ENCODE assay signal across 9 cellular contexts in genomic region chr1:156480411-156481192, GRCh38. TPM values are rescaled to one million over a fixed set of nuclear protein-coding genes. Genes with fewer than 3 reads are reported as not detected.
DNase-seq lines count a peak whose midpoint lies in the region; ATAC-seq and TF ChIP-seq lines count a peak whose summit lies in the region.
"Had no signal": no experiment of that assay in that cellular context is flagged by ENCODE, and none has a peak within 500 bp of the region (broad histone marks: within the 10 kb centered on the region; RNA-seq: fewer than 3 reads in every experiment).

No MANE protein-coding gene starts in this region.

- H3K9ac ChIP-seq in Karpas-422 (ENCODE audit: low read length): peak overlapping the region; percentile 63

- H2AFZ ChIP-seq in Karpas-422 (ENCODE audit: low read length): no peak overlapping the region

- TF ChIP-seq CTCF in GM12873 (IDR thresholded peaks at IDR 0.05; ENCODE audit: insufficient read depth, low read depth, low read length, missing control alignments) (peak; percentile 92), mucosa of descending colon (IDR thresholded peaks at IDR 0.05) (peak; percentile 38)

- H3K4me2 ChIP-seq in Karpas-422 (ENCODE audit: low read depth, low read length, poor library complexity, severe bottlenecking): peak overlapping the region; percentile 57

- H3K9me3 Mint-ChIP-seq in stimulated activated effector memory CD8-positive, alpha-beta T cell treated with anti-CD3 and anti-CD28 coated beads, Interleukin-12 subunit alpha, Interleukin-12 subunit beta, amount 100 ng/mL, for 72 hours: no peaks in the 10 kb centered on the region

- peak; percentile 93 for DNase-seq in Karpas-422
- DNase-seq in activated CD4-positive, alpha-beta T cell treated with anti-CD3 and anti-CD28 coated beads, Interleukin-2, amount 50 U/mL, for 24 hours (ENCODE audit: low read depth in 1 of 2, low spot score in 1 of 2): peak; percentile 46 to 70
- DNase-seq in dermis blood vessel endothelial cell: peak; percentile 78
- DNase-seq in mucosa of descending colon: peak; percentile 60 to 80 (median 68)
- peak; percentile 69 to 87 for DNase-seq in stimulated activated effector memory CD8-positive, alpha-beta T cell treated with anti-CD3 and anti-CD28 coated beads, Interleukin-12 subunit alpha, Interleukin-12 subunit beta, amount 100 ng/mL, for 72 hours (ENCODE audit: low spot score in 2 of 2)

- peaks cover 56% of the 10 kb centered on the region for H3K4me1 ChIP-seq in Karpas-422 (ENCODE audit: low read length)
- no peaks in the 10 kb centered on the region for H3K4me1 ChIP-seq in mucosa of descending colon (ENCODE audit: low read depth)

- no peaks in the 10 kb centered on the region for H3K9me2 ChIP-seq in Karpas-422 (replicated peaks; ENCODE audit: insufficient read depth, low read length)

- intact Hi-C loops in mucosa of descending colon (cut with DNase I, micrococcal nuclease): loop anchor here in 1 of 2 donors (10.0 kb wide), 1 partner anchor 124 kb away; the partner anchor contains the start of gene GPATCH4

- H3K27me3 ChIP-seq in Karpas-422 (ENCODE audit: low read length): no peaks in the 10 kb centered on the region

- H3K36me3 ChIP-seq in Karpas-422 (ENCODE audit: insufficient read depth, low read length): peaks cover 34% of the 10 kb centered on the region
- H3K36me3 ChIP-seq in mucosa of descending colon (ENCODE audit: low read depth): peaks cover 16% of the 10 kb centered on the region

- H3K27ac Mint-ChIP-seq in stimulated activated effector memory CD8-positive, alpha-beta T cell treated with anti-CD3 and anti-CD28 coated beads, Interleukin-12 subunit alpha, Interleukin-12 subunit beta, amount 100 ng/mL, for 72 hours: peak overlapping the region; percentile 95

- H3K36me3 Mint-ChIP-seq in stimulated activated effector memory CD8-positive, alpha-beta T cell treated with anti-CD3 and anti-CD28 coated beads, Interleukin-12 subunit alpha, Interleukin-12 subunit beta, amount 100 ng/mL, for 72 hours: peaks cover 74% of the 10 kb centered on the region

- H3K4me3 Mint-ChIP-seq in stimulated activated effector memory CD8-positive, alpha-beta T cell treated with anti-CD3 and anti-CD28 coated beads, Interleukin-12 subunit alpha, Interleukin-12 subunit beta, amount 100 ng/mL, for 72 hours: peak overlapping the region; percentile 48

- peak overlapping the region; percentile 90 for H3K27ac ChIP-seq in Karpas-422 (ENCODE audit: low read length)
- H3K27ac ChIP-seq: SK-N-MC had no signal

- peaks cover 86% of the 10 kb centered on the region for H3K4me1 Mint-ChIP-seq in stimulated activated effector memory CD8-positive, alpha-beta T cell treated with anti-CD3 and anti-CD28 coated beads, Interleukin-12 subunit alpha, Interleukin-12 subunit beta, amount 100 ng/mL, for 72 hours

- H3K9me3 ChIP-seq in Karpas-422 (ENCODE audit: low read length) (no peaks in the 10 kb centered on the region), mucosa of descending colon (no peaks in the 10 kb centered on the region)

- peaks cover 4% of the 10 kb centered on the region; the same call in 1 of the 2 replicates for H4K20me1 ChIP-seq in Karpas-422 (ENCODE audit: insufficient read depth, low read depth, low read length)

- H3K4me3 ChIP-seq in Karpas-422 (ENCODE audit: low read length): peak overlapping the region; percentile 41; the same call in 1 of the 2 replicates
- no peak overlapping the region for H3K4me3 ChIP-seq in mucosa of descending colon
- H3K4me3 ChIP-seq: SK-N-MC had no signal

- peaks cover 39% of the 10 kb centered on the region for H3K79me2 ChIP-seq in Karpas-422 (ENCODE audit: low read length)

- peak; percentile 58 for ATAC-seq in mucosa of descending colon
- peak; percentile 79 for ATAC-seq in stimulated activated effector memory CD8-positive, alpha-beta T cell treated with anti-CD3 and anti-CD28 coated beads, Interleukin-12 subunit alpha, Interleukin-12 subunit beta, amount 100 ng/mL, for 72 hours
- no peak for ATAC-seq in GM18858 (IDR thresholded peaks at IDR 0.05; ENCODE audit: unreplicated experiment)
- ATAC-seq in HG02588 (IDR thresholded peaks at IDR 0.05; ENCODE audit: unreplicated experiment): no peak

RNA-seq across cellular contexts. Expression of gene MEF2D, which starts 20.0 kb away (rescaled TPM):
- 22.3 and 24.7 TPM in 2 replicates for total RNA-seq in Karpas-422 (2014; rRNA removed; shearing (Covaris generic); ENCODE audit: low replicate concordance)
- total RNA-seq in dermis blood vessel endothelial cell (10.7 and 11.6 TPM in 2 replicates), mucosa of descending colon (100 to 1,000 TPM in 1 of 3 donors, 10 to 100 TPM in 2; 56.8 to 103 (median 61.9) TPM)

Comparison
In these comparisons a context has a peak if more than half of its experiments do, and no peak if none do; other contexts are left out.
1. ATAC-seq: peak in mucosa of descending colon (single experiment) and stimulated activated effector memory CD8-positive, alpha-beta T cell treated with anti-CD3 and anti-CD28 coated beads, Interleukin-12 subunit alpha, Interleukin-12 subunit beta, amount 100 ng/mL, for 72 hours (single experiment); none in GM18858 (single experiment) and HG02588 (single experiment).
2. Peak in every context shown above with its lines, with median percentiles within 50 percentile points of each other: DNase-seq.